ENCODE assay signal across 8 cellular contexts in the genomic region with DNA sequence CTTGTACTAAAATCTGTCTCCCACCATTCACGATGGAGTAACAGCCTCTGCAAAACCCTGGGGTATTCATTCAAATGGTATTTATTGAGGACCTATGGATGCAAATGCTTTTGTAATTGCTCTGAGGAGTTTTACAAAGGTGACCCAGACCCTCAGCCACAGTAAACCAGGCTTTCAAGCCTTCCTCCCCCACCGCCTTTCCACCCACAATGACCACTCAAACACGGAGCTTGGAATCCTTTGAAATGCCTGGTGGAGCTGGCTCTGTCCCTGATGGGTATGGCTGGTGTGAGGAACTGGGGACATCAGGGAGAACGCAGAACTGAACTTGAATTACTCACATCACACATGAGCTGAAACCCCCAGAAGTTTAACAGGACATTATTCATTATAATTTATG.
"Had no signal": no experiment of that assay in that cellular context is flagged by ENCODE, and none has a peak within 500 bp of the region (broad histone marks: within the 10 kb centered on the region; RNA-seq: fewer than 3 reads in every experiment).

No MANE protein-coding gene starts in this region.

- DNase-seq: GM23248, GOT3, H7, HFFc6, KBM-7 had no signal

- H3K9me3 ChIP-seq: HAP-1 had no signal

- H3K27ac ChIP-seq: GM23248 had no signal

- ATAC-seq: HCT116, HepG2 had no signal

- H3K36me3 ChIP-seq: HAP-1 had no signal

- H3K4me1 ChIP-seq: HAP-1 had no signal

- H2AFZ ChIP-seq: GM23248 had no signal

- H3K4me3 ChIP-seq: GM23248, HAP-1 had no signal

- H3K9ac ChIP-seq: GM23248 had no signal
